ENCODE assay signal across 19 cellular contexts in genomic region chr5:178223196-178223773, GRCh38. TPM values are rescaled to one million over a fixed set of nuclear protein-coding genes. Genes with fewer than 3 reads are reported as not detected.
DNase-seq lines count a peak whose midpoint lies in the region; ATAC-seq and TF ChIP-seq lines count a peak whose summit lies in the region.
"Had no signal": no experiment of that assay in that cellular context is flagged by ENCODE, and none has a peak within 500 bp of the region (broad histone marks: within the 10 kb centered on the region; RNA-seq: fewer than 3 reads in every experiment).

No MANE protein-coding gene starts in this region.

- H3K36me3 Mint-ChIP-seq in activated B cell treated with CpG ODN at 0.5 μM for 24 hours (ENCODE audit: low read depth) (peaks cover 84% of the 10 kb centered on the region), type B pancreatic cell (peaks cover 58% of the 10 kb centered on the region)

- peaks cover 14% of the 10 kb centered on the region for H3K4me1 ChIP-seq in iPS-15b (ENCODE audit: control insufficient read depth, insufficient read depth, low read length)
- H3K4me1 ChIP-seq: BE2C, parathyroid adenoma had no signal

- H3K27me3 ChIP-seq in iPS-15b (ENCODE audit: control insufficient read depth, insufficient read depth, low read length): no peaks in the 10 kb centered on the region
- no peaks in the 10 kb centered on the region for H3K27me3 ChIP-seq in MG63
- H3K27me3 ChIP-seq: BE2C, stomach had no signal

- no peaks in the 10 kb centered on the region for H3K9me3 Mint-ChIP-seq in stimulated activated naive CD8-positive, alpha-beta T cell treated with anti-CD3 and anti-CD28 coated beads, Interleukin-15, amount 100 ng/mL, for 72 hours
- no peaks in the 10 kb centered on the region for H3K9me3 Mint-ChIP-seq in activated B cell treated with CpG ODN at 0.5 μM for 24 hours
- H3K9me3 Mint-ChIP-seq in type B pancreatic cell: peaks cover 8% of the 10 kb centered on the region
- H3K9me3 Mint-ChIP-seq: IgD-negative memory B cell had no signal

- H3K9me3 ChIP-seq in iPS-15b (ENCODE audit: control insufficient read depth, insufficient read depth, low read length): no peaks in the 10 kb centered on the region
- H3K9me3 ChIP-seq in MG63: no peaks in the 10 kb centered on the region
- H3K9me3 ChIP-seq: BE2C, stomach had no signal

- peak overlapping the region; percentile 26 for H3K9ac ChIP-seq in iPS-15b (ENCODE audit: low read depth, low read length)
- H3K9ac ChIP-seq: parathyroid adenoma had no signal

- no peak for DNase-seq in stimulated activated naive CD8-positive, alpha-beta T cell treated with anti-CD3 and anti-CD28 coated beads, Interleukin-15, amount 100 ng/mL, for 72 hours
- DNase-seq in stimulated activated naive CD8-positive, alpha-beta T cell treated with anti-CD3 and anti-CD28 coated beads, Interleukin-15, Interleukin-2, amounts not matched to agents 100 U/mL and 50 U/mL, for 24 hours: no peak
- DNase-seq in activated B cell treated with CpG ODN at 0.5 μM for 24 hours: no peak
- DNase-seq in type B pancreatic cell (ENCODE audit: extremely low spot score, unreplicated experiment): no peak
- DNase-seq in NCI-H1092 (lab: John Stamatoyannopoulos, UW): no peak
- no peak for DNase-seq in left lobe of liver (ENCODE audit: low spot score)
- DNase-seq in MG63: no peak
- DNase-seq: activated effector memory CD4-positive, alpha-beta T cell treated with Interleukin-2 at 50 U/mL for 16 hours; BE2C; DND-41; GOT3; NCI-H1048; NK-92 treated with Interleukin-12 subunit alpha and Interleukin-12 subunit beta, amount 100 ng/mL, for 24 hours; Right ventricle myocardium superior; stomach had no signal

- H3K27ac Mint-ChIP-seq in stimulated activated naive CD8-positive, alpha-beta T cell treated with anti-CD3 and anti-CD28 coated beads, Interleukin-15, amount 100 ng/mL, for 72 hours: peak overlapping the region; percentile 28 to 38
- H3K27ac Mint-ChIP-seq in activated B cell treated with CpG ODN at 0.5 μM for 24 hours (peak overlapping the region; percentile 4), type B pancreatic cell (peak overlapping the region; percentile 61)
- H3K27ac Mint-ChIP-seq: IgD-negative memory B cell had no signal

- H3K4me1 Mint-ChIP-seq in stimulated activated naive CD8-positive, alpha-beta T cell treated with anti-CD3 and anti-CD28 coated beads, Interleukin-15, amount 100 ng/mL, for 72 hours: peaks cover 40% of the 10 kb centered on the region
- H3K4me1 Mint-ChIP-seq in activated B cell treated with CpG ODN at 0.5 μM for 24 hours (peaks cover 15% of the 10 kb centered on the region), type B pancreatic cell (ENCODE audit: unreplicated experiment) (peaks cover 14% of the 10 kb centered on the region)

- peaks cover 2% of the 10 kb centered on the region for H3K36me3 ChIP-seq in iPS-15b (ENCODE audit: control insufficient read depth, insufficient read depth, low read length)
- H3K36me3 ChIP-seq in MG63: peaks cover 91% of the 10 kb centered on the region

- CTCF ChIA-PET in activated B cell treated with CpG ODN at 0.5 μM for 24 hours (lab: Charles Lee): no interaction called here

- ATAC-seq in stimulated activated naive CD8-positive, alpha-beta T cell treated with anti-CD3 and anti-CD28 coated beads, Interleukin-15, amount 100 ng/mL, for 72 hours: no peak
- no peak for ATAC-seq in stimulated activated naive CD8-positive, alpha-beta T cell treated with anti-CD3 and anti-CD28 coated beads, Interleukin-15, Interleukin-2, amounts not matched to agents 100 U/mL and 50 U/mL, for 24 hours
- no peak for ATAC-seq in activated B cell treated with CpG ODN at 0.5 μM for 24 hours (ENCODE audit: low read depth)
- ATAC-seq in left lobe of liver: no peak

- TF ChIP-seq CTCF in activated B cell treated with CpG ODN at 0.5 μM for 24 hours (IDR thresholded peaks at IDR 0.05) (no peak), type B pancreatic cell (conservative IDR thresholded peaks at IDR 0.05) (peak; percentile 44)

- H3K4me3 ChIP-seq in iPS-15b (ENCODE audit: low read depth, low read length) (no peak overlapping the region), MG63 (no peak overlapping the region)
- H3K4me3 ChIP-seq: stomach had no signal

- H3K4me3 Mint-ChIP-seq in stimulated activated naive CD8-positive, alpha-beta T cell treated with anti-CD3 and anti-CD28 coated beads, Interleukin-15, amount 100 ng/mL, for 72 hours: no peak overlapping the region
- H3K4me3 Mint-ChIP-seq in activated B cell treated with CpG ODN at 0.5 μM for 24 hours: no peak overlapping the region
- no peak overlapping the region for H3K4me3 Mint-ChIP-seq in type B pancreatic cell
- H3K4me3 Mint-ChIP-seq: IgD-negative memory B cell had no signal

- POLR2A ChIA-PET in activated B cell treated with CpG ODN at 0.5 μM for 24 hours (lab: Charles Lee): no interaction called here

- no peaks in the 10 kb centered on the region for H3K27me3 Mint-ChIP-seq in stimulated activated naive CD8-positive, alpha-beta T cell treated with anti-CD3 and anti-CD28 coated beads, Interleukin-15, amount 100 ng/mL, for 72 hours
- H3K27me3 Mint-ChIP-seq in activated B cell treated with CpG ODN at 0.5 μM for 24 hours (no peaks in the 10 kb centered on the region), type B pancreatic cell (no peaks in the 10 kb centered on the region)
- H3K27me3 Mint-ChIP-seq: IgD-negative memory B cell had no signal

- intact Hi-C loops in activated B cell treated with CpG ODN at 0.5 μM for 24 hours (cut with micrococcal nuclease): no loop called here

RNA-seq across cellular contexts. Expression of gene PHYKPL, which starts 9.3 kb away (rescaled TPM):
- 176 and 205 TPM in 2 replicates for total RNA-seq in activated B cell treated with CpG ODN at 0.5 μM for 24 hours
- 52.7 and 76.2 TPM in 2 replicates for total RNA-seq in type B pancreatic cell (ENCODE audit: low replicate concordance)
- total RNA-seq in left lobe of liver: 74.1 TPM
- total RNA-seq in MG63 (2014; rRNA removed; shearing (Covaris generic); ENCODE audit: low replicate concordance): 37.7 and 50.9 TPM in 2 replicates

RNA-seq across cellular contexts. Expression of gene HNRNPAB, which starts 19.0 kb away (rescaled TPM):
- 118 and 120 TPM in 2 replicates for total RNA-seq in activated B cell treated with CpG ODN at 0.5 μM for 24 hours
- 174 and 245 TPM in 2 replicates for total RNA-seq in type B pancreatic cell (ENCODE audit: low replicate concordance)
- total RNA-seq in left lobe of liver: 56.1 TPM
- total RNA-seq in MG63 (2014; rRNA removed; shearing (Covaris generic); ENCODE audit: low replicate concordance): 250 and 316 TPM in 2 replicates

RNA-seq across cellular contexts. Expression of gene GMCL2, which starts 36.1 kb away (rescaled TPM):
- total RNA-seq in activated B cell treated with CpG ODN at 0.5 μM for 24 hours: not detected in 2 replicates
- not detected in 2 replicates for total RNA-seq in type B pancreatic cell (ENCODE audit: low replicate concordance)
- not detected for total RNA-seq in left lobe of liver
- not detected in 2 replicates for total RNA-seq in MG63 (2014; rRNA removed; shearing (Covaris generic); ENCODE audit: low replicate concordance)
- total RNA-seq: bronchial epithelial cell, Right ventricle myocardium superior, stomach had no signal

Comparison
In these comparisons a context has a peak if more than half of its experiments do, and no peak if none do; other contexts are left out.
1. H3K27ac Mint-ChIP-seq: peak in every context shown above with its lines; median percentile 61 in type B pancreatic cell; 33 in stimulated activated naive CD8-positive, alpha-beta T cell treated with anti-CD3 and anti-CD28 coated beads, Interleukin-15, amount 100 ng/mL, for 72 hours; 4 in activated B cell treated with CpG ODN at 0.5 μM for 24 hours.